12 cellular contexts compared by ENCODE assay signal in genomic region chr17:7745748-7746470, GRCh38. TPM values are rescaled to one million over a fixed set of nuclear protein-coding genes. Genes with fewer than 3 reads are reported as not detected.
A peak's percentile ranks its signal among the peaks of the same experiment; 100 is the strongest.
DNase-seq lines count a peak whose midpoint lies in the region; ATAC-seq and TF ChIP-seq lines count a peak whose summit lies in the region.
"Had no signal": no experiment of that assay in that cellular context is flagged by ENCODE, and none has a peak within 500 bp of the region (broad histone marks: within the 10 kb centered on the region; RNA-seq: fewer than 3 reads in every experiment).

No MANE protein-coding gene starts in this region.

- peaks cover 7% of the 10 kb centered on the region for H3K4me1 ChIP-seq in foreskin keratinocyte

- H3K27ac Mint-ChIP-seq in HFFc6 = peak overlapping the region; percentile 32
- H3K27ac Mint-ChIP-seq: CD4-positive, alpha-beta memory T cell had no signal

- peaks cover 10% of the 10 kb centered on the region for H3K9me3 Mint-ChIP-seq in HFFc6
- H3K9me3 Mint-ChIP-seq: CD4-positive, alpha-beta memory T cell had no signal

- H3K27ac ChIP-seq in 22Rv1 (peak overlapping the region; percentile 46), foreskin keratinocyte (no peak overlapping the region)
- H3K27ac ChIP-seq: WERI-Rb-1 had no signal

- peak overlapping the region; percentile 19; the same call in 1 of the 2 replicates for H3K4me3 Mint-ChIP-seq in HFFc6
- H3K4me3 Mint-ChIP-seq: CD4-positive, alpha-beta memory T cell; naive B cell had no signal

- H3K36me3 Mint-ChIP-seq in HFFc6 (ENCODE audit: low read depth) = peaks cover 6% of the 10 kb centered on the region
- H3K36me3 Mint-ChIP-seq: CD4-positive, alpha-beta memory T cell; naive B cell had no signal

- peaks cover 2% of the 10 kb centered on the region for H3K27me3 Mint-ChIP-seq in HFFc6 (ENCODE audit: insufficient read depth)

- H3K4me1 Mint-ChIP-seq in HFFc6 (ENCODE audit: low read depth) = peaks cover 59% of the 10 kb centered on the region
- H3K4me1 Mint-ChIP-seq: naive B cell had no signal

- DNase-seq in HFFc6 (peak; percentile 86), SKM-1 treated with dmso at 0.1 percent for 144 hours (lab: John Stamatoyannopoulos, UW; ENCODE audit: unreplicated experiment) (peak; percentile 36), foreskin keratinocyte (peak; percentile 49 to 70), NCI-H2029 (lab: John Stamatoyannopoulos, UW) (no peak), GF-D8 (lab: John Stamatoyannopoulos, UW) (no peak), NCI-H187 (lab: John Stamatoyannopoulos, UW) (no peak)
- DNase-seq: CD4-positive, alpha-beta memory T cell; cerebellar nuclear complex; naive B cell; WERI-Rb-1 had no signal

- TF ChIP-seq CTCF in 22Rv1 (IDR thresholded peaks at IDR 0.05) (no peak), HFFc6 (IDR thresholded peaks at IDR 0.05) (peak; percentile 55), foreskin keratinocyte (conservative IDR thresholded peaks at IDR 0.05) (peak; percentile 19)

- H3K27me3 ChIP-seq in foreskin keratinocyte = peaks cover under 1% of the 10 kb centered on the region

- peak; percentile 36 for ATAC-seq in foreskin keratinocyte
- ATAC-seq in HG03460 (IDR thresholded peaks at IDR 0.05; ENCODE audit: unreplicated experiment) = no peak

RNA-seq across cellular contexts. Expression of gene DNAH2, which starts 28.4 kb away (rescaled TPM):
- total RNA-seq in HFFc6 (2021; fragmentation: NEBNext Ultra II Directional; extraction: Animal tissue kit (Norgen Biotek cat#: 25700)) = not detected
- 0.32 and 0.51 TPM in 2 replicates for total RNA-seq in foreskin keratinocyte
- polyA plus RNA-seq in foreskin keratinocyte = 0.06 and 0.09 TPM in 2 replicates
- total RNA-seq: CD4-positive, alpha-beta memory T cell had no signal
- polyA plus RNA-seq: CD4-positive, alpha-beta memory T cell had no signal

RNA-seq across cellular contexts. Expression of gene EFNB3, which starts 40.9 kb away (rescaled TPM):
- under 1 TPM; 0.12 to 0.34 (median 0.24) TPM for total RNA-seq in HFFc6 (2021; fragmentation: NEBNext Ultra II Directional; extraction: Animal tissue kit (Norgen Biotek cat#: 25700))
- 4.2 and 5.3 TPM in 2 replicates for total RNA-seq in foreskin keratinocyte
- 5.5 and 6.0 TPM in 2 replicates for polyA plus RNA-seq in foreskin keratinocyte
- polyA plus RNA-seq: CD4-positive, alpha-beta memory T cell had no signal

RNA-seq across cellular contexts. Expression of gene WRAP53, which starts 57.6 kb away (rescaled TPM):
- 10 to 100 TPM in 5 of 6 experiments, 1 to 10 TPM in 1; 8.6 to 18.2 (median 15.2) TPM for total RNA-seq in HFFc6 (2021; fragmentation: NEBNext Ultra II Directional; extraction: Animal tissue kit (Norgen Biotek cat#: 25700))
- total RNA-seq in foreskin keratinocyte = 20.0 and 26.9 TPM in 2 replicates
- polyA plus RNA-seq in foreskin keratinocyte = 28.6 and 32.4 TPM in 2 replicates

RNA-seq across cellular contexts. Expression of gene TP53, which starts 58.6 kb away (rescaled TPM):
- total RNA-seq in HFFc6 (2021; fragmentation: NEBNext Ultra II Directional; extraction: Animal tissue kit (Norgen Biotek cat#: 25700)) = 10 to 100 TPM; 68.1 to 84.3 (median 75.4) TPM
- total RNA-seq in foreskin keratinocyte = 64.5 and 68.4 TPM in 2 replicates
- polyA plus RNA-seq in foreskin keratinocyte = 47.9 and 49.4 TPM in 2 replicates

Comparison
In these comparisons a context has a peak if more than half of its experiments do, and no peak if none do; other contexts are left out.
1. DNase-seq: peak in HFFc6 (single experiment), SKM-1 treated with dmso at 0.1 percent for 144 hours (single experiment) and foreskin keratinocyte (2 of 2); none in NCI-H2029 (single experiment), GF-D8 (single experiment) and NCI-H187 (0 of 2).